ENCODE assay signal across 8 cellular contexts in the genomic region with DNA sequence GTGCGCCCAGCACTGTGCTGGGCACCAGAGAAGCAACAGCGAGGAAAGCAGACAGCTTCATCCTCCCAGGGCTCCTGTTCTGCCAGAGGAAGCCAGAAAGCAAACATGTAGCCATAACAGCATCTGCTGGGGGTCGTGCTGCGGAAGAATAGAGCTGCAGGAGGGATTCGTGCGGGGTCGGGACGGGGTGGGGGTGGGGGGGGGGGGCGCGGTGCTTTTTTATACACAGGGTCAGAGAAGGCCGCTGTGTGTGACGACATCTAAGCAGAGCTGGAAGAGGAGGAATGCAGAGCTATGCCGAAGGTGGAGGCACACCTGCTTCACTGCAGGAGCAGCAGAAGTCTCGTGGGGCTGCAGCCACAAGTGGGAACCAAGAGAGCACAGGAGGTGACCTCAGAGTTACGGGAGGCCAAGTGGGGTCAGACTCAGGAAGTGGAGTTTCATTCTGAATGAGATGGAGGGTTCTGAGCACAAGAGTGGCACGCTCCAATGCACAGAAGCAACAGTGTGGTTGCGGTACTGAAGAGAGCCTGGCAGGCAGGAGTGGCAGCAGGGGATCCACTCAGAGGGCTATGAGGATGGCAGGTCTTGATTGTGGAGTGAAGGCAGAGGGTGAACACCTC. TPM values are rescaled to one million over a fixed set of nuclear protein-coding genes. Genes with fewer than 3 reads are reported as not detected.
DNase-seq lines count a peak whose midpoint lies in the region; ATAC-seq, FAIRE-seq and TF ChIP-seq lines count a peak whose summit lies in the region.

No MANE protein-coding gene starts in this region.

- no peaks in the 10 kb centered on the region for H3K27me3 Mint-ChIP-seq in activated naive CD8-positive, alpha-beta T cell treated with anti-CD3 and anti-CD28 coated beads, Interleukin-2, amount 10 ng/mL, durations not matched to agents 7 days and 5 days

- no peak for FAIRE-seq in HTR-8/SVneo (lab: Jason Lieb, UNC)

- H3K36me3 Mint-ChIP-seq in activated naive CD8-positive, alpha-beta T cell treated with anti-CD3 and anti-CD28 coated beads, Interleukin-2, amount 10 ng/mL, durations not matched to agents 7 days and 5 days: no peaks in the 10 kb centered on the region

- H3K27ac Mint-ChIP-seq in activated naive CD8-positive, alpha-beta T cell treated with anti-CD3 and anti-CD28 coated beads, Interleukin-2, amount 10 ng/mL, durations not matched to agents 7 days and 5 days: peak overlapping the region; percentile 79

- in situ Hi-C loops in GM13977 (cut with MboI; ENCODE audit: low pct_unique_long_range_greater_than_20kb, low sequenced_read_pairs, unreplicated experiment): no loop called here

- DNase-seq in GM13977 (ENCODE audit: low spot score) (peak; percentile 80), NCI-H1105 treated with DMSO at 0.1 percent for 48 hours (lab: John Stamatoyannopoulos, UW) (no peak), HTR-8/SVneo (ENCODE audit: insufficient read length, low spot score) (no peak), dedifferentiated amniotic fluid mesenchymal stem cell (ENCODE audit: extremely low spot score) (no peak)
- no peak for DNase-seq in activated naive CD8-positive, alpha-beta T cell treated with anti-CD3 and anti-CD28 coated beads, Interleukin-2, amount 10 ng/mL, durations not matched to agents 7 days and 5 days
- no peak for DNase-seq in stimulated activated naive CD4-positive, alpha-beta T cell (lab: John Stamatoyannopoulos, UW)

- H3K4me3 Mint-ChIP-seq in activated naive CD8-positive, alpha-beta T cell treated with anti-CD3 and anti-CD28 coated beads, Interleukin-2, amount 10 ng/mL, durations not matched to agents 7 days and 5 days: peak overlapping the region; percentile 28

- POLR2A ChIA-PET in activated naive CD8-positive, alpha-beta T cell treated with anti-CD3 and anti-CD28 coated beads, Interleukin-2, amount 10 ng/mL, durations not matched to agents 7 days and 5 days (lab: Charles Lee): no interaction called here

- no peak for TF ChIP-seq CTCF in GM13977 (IDR thresholded peaks at IDR 0.05; ENCODE audit: extremely low read depth, insufficient read depth, missing control alignments)

- peaks cover 5% of the 10 kb centered on the region for H3K4me1 Mint-ChIP-seq in activated naive CD8-positive, alpha-beta T cell treated with anti-CD3 and anti-CD28 coated beads, Interleukin-2, amount 10 ng/mL, durations not matched to agents 7 days and 5 days

- H3K9me3 Mint-ChIP-seq in activated naive CD8-positive, alpha-beta T cell treated with anti-CD3 and anti-CD28 coated beads, Interleukin-2, amount 10 ng/mL, durations not matched to agents 7 days and 5 days: no peaks in the 10 kb centered on the region

- ATAC-seq in GM19395 (IDR thresholded peaks at IDR 0.05; ENCODE audit: unreplicated experiment) (peak; percentile 92), HG03135 (IDR thresholded peaks at IDR 0.05; ENCODE audit: unreplicated experiment) (peak; percentile 95)
- ATAC-seq in activated naive CD8-positive, alpha-beta T cell treated with anti-CD3 and anti-CD28 coated beads, Interleukin-2, amount 10 ng/mL, durations not matched to agents 7 days and 5 days (ENCODE audit: low read depth): peak; percentile 91

RNA-seq across cellular contexts. Expression of a gene that starts 11.1 kb away (rescaled TPM):
- total RNA-seq in activated naive CD8-positive, alpha-beta T cell treated with anti-CD3 and anti-CD28 coated beads, Interleukin-2, amount 10 ng/mL, durations not matched to agents 7 days and 5 days: under 1 TPM; 0.17 to 0.34 TPM

RNA-seq across cellular contexts. Expression of a gene that starts 42.2 kb away (rescaled TPM):
- total RNA-seq in activated naive CD8-positive, alpha-beta T cell treated with anti-CD3 and anti-CD28 coated beads, Interleukin-2, amount 10 ng/mL, durations not matched to agents 7 days and 5 days: 10 to 100 TPM; 40.6 to 44.9 TPM
